8 cellular contexts compared by ENCODE assay signal in genomic region chr3:126267169-126267975, GRCh38.
DNase-seq lines count a peak whose midpoint lies in the region; ATAC-seq and TF ChIP-seq lines count a peak whose summit lies in the region.

No MANE protein-coding gene starts in this region.

- peak overlapping the region; percentile 78 for H3K27ac ChIP-seq in fibroblast of lung (ENCODE audit: insufficient read depth, low read length)

- H3K4me1 ChIP-seq in fibroblast of lung (ENCODE audit: control insufficient read depth, extremely low read depth, insufficient read depth, low read length) (peaks cover 14% of the 10 kb centered on the region), mucosa of stomach (ENCODE audit: control insufficient read depth, insufficient read depth, low read length) (peaks cover 15% of the 10 kb centered on the region)

- H3K36me3 ChIP-seq in fibroblast of lung (ENCODE audit: control insufficient read depth, insufficient read depth, low read length), result no peaks in the 10 kb centered on the region
- H3K36me3 ChIP-seq in mucosa of stomach (ENCODE audit: control insufficient read depth, insufficient read depth, low read length), result no peaks in the 10 kb centered on the region

- no peak overlapping the region for H3K27ac Mint-ChIP-seq in T-helper 2 cell treated with Interferon-gamma antibody and Interleukin-4, amounts not matched to agents 5 μg/mL and 100 μg/mL, for 36 hours
- H3K27ac Mint-ChIP-seq in stimulated activated naive CD8-positive, alpha-beta T cell treated with anti-CD3 and anti-CD28 coated beads, Interleukin-15, amount 100 ng/mL, for 72 hours, result no peak overlapping the region

- peak overlapping the region; percentile 59 for H3K4me2 ChIP-seq in fibroblast of lung (ENCODE audit: extremely low read depth, insufficient read depth, low read length)

- DNase-seq in DMS53 treated with DMSO at 0.1 percent for 48 hours (lab: John Stamatoyannopoulos, UW; ENCODE audit: unreplicated experiment) (peak; percentile 45), RPMI7951 (ENCODE audit: low read depth) (peak; percentile 81), fibroblast of lung (ENCODE audit: low read depth in 2 of 2) (peak; percentile 91 to 93)
- DNase-seq in T-helper 2 cell treated with Interferon-gamma antibody and Interleukin-4, amounts not matched to agents 5 μg/mL and 100 μg/mL, for 36 hours (ENCODE audit: low spot score), result no peak
- no peak for DNase-seq in stimulated activated naive CD8-positive, alpha-beta T cell treated with anti-CD3 and anti-CD28 coated beads, Interleukin-15, amount 100 ng/mL, for 72 hours

- no peaks in the 10 kb centered on the region for H3K79me2 ChIP-seq in fibroblast of lung (ENCODE audit: control insufficient read depth, insufficient read depth, low read length)

- TF ChIP-seq CTCF in fibroblast of lung (conservative IDR thresholded peaks at IDR 0.05 in 1 of 2, IDR thresholded peaks at IDR 0.05 in 1 of 2; ENCODE audit: low read depth in 1 of 2, low read length in 2 of 2), result peak in 1 of 2 donors; percentile 14

- no peaks in the 10 kb centered on the region for H3K9me3 ChIP-seq in fibroblast of lung (ENCODE audit: control insufficient read depth, insufficient read depth, low read depth, low read length)
- H3K9me3 ChIP-seq in mucosa of stomach (ENCODE audit: control insufficient read depth, low read length), result no peaks in the 10 kb centered on the region

- peak overlapping the region; percentile 55 for H2AFZ ChIP-seq in fibroblast of lung (ENCODE audit: low read length)

- H3K9ac ChIP-seq in fibroblast of lung (ENCODE audit: insufficient read depth, low read length), result peak overlapping the region; percentile 69
- peak overlapping the region; percentile 22 for H3K9ac ChIP-seq in mucosa of stomach (ENCODE audit: low read length)

- H3K4me1 Mint-ChIP-seq in T-helper 2 cell treated with Interferon-gamma antibody and Interleukin-4, amounts not matched to agents 5 μg/mL and 100 μg/mL, for 36 hours (ENCODE audit: low read depth), result no peaks in the 10 kb centered on the region
- peaks cover 6% of the 10 kb centered on the region for H3K4me1 Mint-ChIP-seq in stimulated activated naive CD8-positive, alpha-beta T cell treated with anti-CD3 and anti-CD28 coated beads, Interleukin-15, amount 100 ng/mL, for 72 hours

- H3K36me3 Mint-ChIP-seq in T-helper 2 cell treated with Interferon-gamma antibody and Interleukin-4, amounts not matched to agents 5 μg/mL and 100 μg/mL, for 36 hours (ENCODE audit: low read depth), result no peaks in the 10 kb centered on the region

- ATAC-seq in HG02571 (IDR thresholded peaks at IDR 0.05; ENCODE audit: unreplicated experiment) (no peak), HG02981 (IDR thresholded peaks at IDR 0.05; ENCODE audit: unreplicated experiment) (no peak)
- no peak for ATAC-seq in stimulated activated naive CD8-positive, alpha-beta T cell treated with anti-CD3 and anti-CD28 coated beads, Interleukin-15, amount 100 ng/mL, for 72 hours

- peaks cover 5% of the 10 kb centered on the region for H3K27me3 Mint-ChIP-seq in T-helper 2 cell treated with Interferon-gamma antibody and Interleukin-4, amounts not matched to agents 5 μg/mL and 100 μg/mL, for 36 hours (ENCODE audit: low read depth)
- peaks cover 48% of the 10 kb centered on the region for H3K27me3 Mint-ChIP-seq in stimulated activated naive CD8-positive, alpha-beta T cell treated with anti-CD3 and anti-CD28 coated beads, Interleukin-15, amount 100 ng/mL, for 72 hours

- H4K20me1 ChIP-seq in fibroblast of lung (ENCODE audit: control insufficient read depth, extremely low read depth, insufficient read depth, low read length), result no peaks in the 10 kb centered on the region

- H3K4me3 Mint-ChIP-seq in T-helper 2 cell treated with Interferon-gamma antibody and Interleukin-4, amounts not matched to agents 5 μg/mL and 100 μg/mL, for 36 hours, result no peak overlapping the region
- peak overlapping the region in 1 of 2 donors; percentile 11 for H3K4me3 Mint-ChIP-seq in stimulated activated naive CD8-positive, alpha-beta T cell treated with anti-CD3 and anti-CD28 coated beads, Interleukin-15, amount 100 ng/mL, for 72 hours

- H3K9me3 Mint-ChIP-seq in T-helper 2 cell treated with Interferon-gamma antibody and Interleukin-4, amounts not matched to agents 5 μg/mL and 100 μg/mL, for 36 hours, result no peaks in the 10 kb centered on the region
- H3K9me3 Mint-ChIP-seq in stimulated activated naive CD8-positive, alpha-beta T cell treated with anti-CD3 and anti-CD28 coated beads, Interleukin-15, amount 100 ng/mL, for 72 hours, result no peaks in the 10 kb centered on the region

- H3K27me3 ChIP-seq in fibroblast of lung (ENCODE audit: control insufficient read depth, insufficient read depth, low read length) (no peaks in the 10 kb centered on the region), mucosa of stomach (ENCODE audit: control insufficient read depth, insufficient read depth, low read length) (peaks cover 10% of the 10 kb centered on the region)

- peak overlapping the region in 3 of 4 experiments; percentile 26 to 50 (median 29) for H3K4me3 ChIP-seq in fibroblast of lung (replicated peaks in 1 of 4; ENCODE audit: control extremely low read depth in 1 of 4, insufficient read depth in 1 of 4, low read depth in 3 of 4, low read length in 4 of 4)
- H3K4me3 ChIP-seq in mucosa of stomach (ENCODE audit: low read length), result peak overlapping the region; percentile 1

Comparison
In these comparisons a context has a peak if more than half of its experiments do, and no peak if none do; other contexts are left out.
1. DNase-seq: peak in DMS53 treated with DMSO at 0.1 percent for 48 hours (single experiment), RPMI7951 (single experiment) and fibroblast of lung (2 of 2); none in T-helper 2 cell treated with Interferon-gamma antibody and Interleukin-4, amounts not matched to agents 5 μg/mL and 100 μg/mL, for 36 hours (single experiment) and stimulated activated naive CD8-positive, alpha-beta T cell treated with anti-CD3 and anti-CD28 coated beads, Interleukin-15, amount 100 ng/mL, for 72 hours (0 of 2).